ENCODE assay signal across 12 cellular contexts in the genomic region with DNA sequence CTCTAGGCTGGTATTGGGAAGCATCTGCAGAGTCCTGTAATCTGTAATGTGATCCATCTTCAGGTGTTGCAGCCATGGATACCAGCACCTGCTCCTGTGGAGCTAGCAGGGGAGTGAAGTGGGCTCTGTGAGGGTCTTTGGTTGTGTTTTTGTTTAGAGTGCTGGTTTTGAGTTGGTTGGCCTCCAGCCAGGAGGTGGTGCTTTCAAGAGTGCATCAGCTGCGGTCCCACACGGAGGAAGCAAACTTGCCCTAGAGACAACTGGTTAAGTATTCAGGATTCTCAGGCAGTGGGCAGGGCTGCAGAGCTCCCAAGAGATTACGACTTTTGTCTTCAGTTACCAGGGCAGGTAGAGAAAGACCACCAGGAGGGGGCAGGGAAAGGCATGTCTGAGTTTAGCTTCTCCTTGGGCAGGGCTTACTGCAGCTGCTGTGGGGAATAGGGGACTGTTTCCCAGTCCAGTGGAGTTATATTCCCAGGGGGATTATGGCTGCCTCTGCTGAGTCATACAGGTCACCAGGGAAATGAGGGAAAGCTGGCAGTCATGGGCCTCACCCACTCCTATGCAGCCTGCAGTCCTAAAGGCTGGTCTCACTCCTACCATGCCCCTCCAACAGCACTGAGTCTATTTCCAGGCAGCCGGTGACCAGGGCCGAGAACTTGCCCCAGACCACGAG.
DNase-seq lines count a peak whose midpoint lies in the region; ATAC-seq, FAIRE-seq and TF ChIP-seq lines count a peak whose summit lies in the region.
"Had no signal": no experiment of that assay in that cellular context is flagged by ENCODE, and none has a peak within 500 bp of the region (broad histone marks: within the 10 kb centered on the region; RNA-seq: fewer than 3 reads in every experiment).

No MANE protein-coding gene starts in this region.

- no peaks in the 10 kb centered on the region for H4K20me1 ChIP-seq in astrocyte (ENCODE audit: insufficient read depth, low read length)

- TF ChIP-seq POLR2A in vagina (IDR thresholded peaks at IDR 0.05) (no peak), prostate gland (IDR thresholded peaks at IDR 0.05) (no peak)

- H3K4me2 ChIP-seq in astrocyte (ENCODE audit: low read length), result no peak overlapping the region

- peaks cover 2% of the 10 kb centered on the region for H3K4me1 Mint-ChIP-seq in astrocyte (ENCODE audit: low read depth, unreplicated experiment)

- H3K27me3 ChIP-seq in cardiac muscle cell (no peaks in the 10 kb centered on the region), right cardiac atrium (ENCODE audit: control insufficient read depth, insufficient read depth) (no peaks in the 10 kb centered on the region), astrocyte (ENCODE audit: insufficient read depth, low read length) (no peaks in the 10 kb centered on the region), vagina (no peaks in the 10 kb centered on the region), prostate gland (replicated peaks; ENCODE audit: insufficient read depth) (no peaks in the 10 kb centered on the region)
- H3K27me3 ChIP-seq: transverse colon had no signal

- TF ChIP-seq CTCF in cardiac muscle cell (IDR thresholded peaks at IDR 0.05; ENCODE audit: low read depth, low read length) (no peak), astrocyte (IDR thresholded peaks at IDR 0.05; ENCODE audit: insufficient read depth, low read depth, low read length) (no peak), vagina (IDR thresholded peaks at IDR 0.05) (no peak), prostate gland (IDR thresholded peaks at IDR 0.05) (no peak)

- 70% methylated on average over 6 of the region's 6 CpGs for WGBS in right cardiac atrium
- WGBS in prostate gland, result 73% methylated on average over 6 of the region's 6 CpGs

- intact Hi-C loops in right cardiac atrium (cut with DNase I) (no loop called here), vagina (cut with DNase I) (no loop called here), prostate gland (cut with DNase I) (no loop called here)

- H3K4me3 ChIP-seq in cardiac muscle cell (no peak overlapping the region), right cardiac atrium (ENCODE audit: low read length) (no peak overlapping the region), astrocyte (ENCODE audit: insufficient read depth, low read depth, low read length) (no peak overlapping the region), vagina (no peak overlapping the region), prostate gland (no peak overlapping the region)
- H3K4me3 ChIP-seq: transverse colon had no signal

- ATAC-seq in right cardiac atrium, result no peak

- no peaks in the 10 kb centered on the region for H3K79me2 ChIP-seq in astrocyte (ENCODE audit: insufficient read depth, low read length)

- no peak overlapping the region for H3K9ac ChIP-seq in astrocyte (ENCODE audit: low read length)

- peak overlapping the region; percentile 10 for H3K27ac Mint-ChIP-seq in astrocyte (ENCODE audit: unreplicated experiment)

- H3K4me1 ChIP-seq in cardiac muscle cell (ENCODE audit: low read depth) (peaks cover 14% of the 10 kb centered on the region), right cardiac atrium (ENCODE audit: control insufficient read depth, insufficient read depth, low read length) (no peaks in the 10 kb centered on the region), astrocyte (ENCODE audit: insufficient read depth, low read length) (peaks cover 6% of the 10 kb centered on the region), vagina (no peaks in the 10 kb centered on the region), prostate gland (replicated peaks) (no peaks in the 10 kb centered on the region)
- H3K4me1 ChIP-seq: transverse colon had no signal

- peaks cover 13% of the 10 kb centered on the region for H3K27me3 Mint-ChIP-seq in astrocyte (ENCODE audit: low read depth, unreplicated experiment)

- no peak overlapping the region for H2AFZ ChIP-seq in astrocyte (ENCODE audit: low read depth, low read length)

- FAIRE-seq in astrocyte (lab: Jason Lieb, UNC), result no peak

- no peaks in the 10 kb centered on the region for H3K36me3 Mint-ChIP-seq in astrocyte (ENCODE audit: low read depth, unreplicated experiment)

- peak overlapping the region; percentile 68 for H3K27ac ChIP-seq in cardiac muscle cell
- H3K27ac ChIP-seq in right cardiac atrium (ENCODE audit: low read length), result no peak overlapping the region
- no peak overlapping the region for H3K27ac ChIP-seq in astrocyte (ENCODE audit: low read depth, low read length)
- no peak overlapping the region for H3K27ac ChIP-seq in vagina
- H3K27ac ChIP-seq in prostate gland, result no peak overlapping the region
- H3K27ac ChIP-seq: transverse colon had no signal

- DNase-seq in cardiac muscle cell (ENCODE audit: low read depth in 1 of 2, low spot score in 1 of 2) (no peak), right cardiac atrium (no peak), NCI-H2171 (lab: John Stamatoyannopoulos, UW) (peak; percentile 96), astrocyte (ENCODE audit: low read depth) (no peak), vagina (ENCODE audit: extremely low spot score in 2 of 2) (peak; percentile 40 to 49), midbrain (lab: John Stamatoyannopoulos, UW) (no peak), prostate gland (ENCODE audit: low spot score) (no peak)
- no peak for DNase-seq in activated CD4-positive, alpha-beta T cell treated with anti-CD3 and anti-CD28 coated beads, Interleukin-2, amount 50 U/mL, for 48 hours
- DNase-seq: activated effector memory CD4-positive, alpha-beta T cell treated with Interleukin-2 at 50 U/mL for 16 hours; cerebellar nuclear complex; GF-D8; transverse colon had no signal

- no peaks in the 10 kb centered on the region for H3K9me3 ChIP-seq in cardiac muscle cell (ENCODE audit: low read depth)
- no peaks in the 10 kb centered on the region for H3K9me3 ChIP-seq in right cardiac atrium (ENCODE audit: control insufficient read depth, low read length)
- no peaks in the 10 kb centered on the region for H3K9me3 ChIP-seq in astrocyte (ENCODE audit: insufficient read depth, low read depth, low read length)
- H3K9me3 ChIP-seq in vagina, result no peaks in the 10 kb centered on the region
- H3K9me3 ChIP-seq in prostate gland, result no peaks in the 10 kb centered on the region
- H3K9me3 ChIP-seq: transverse colon had no signal

- H3K4me3 Mint-ChIP-seq in astrocyte (ENCODE audit: unreplicated experiment), result no peak overlapping the region

- peaks cover 12% of the 10 kb centered on the region for H3K9me3 Mint-ChIP-seq in astrocyte (ENCODE audit: unreplicated experiment)

- no peaks in the 10 kb centered on the region for H3K36me3 ChIP-seq in cardiac muscle cell
- H3K36me3 ChIP-seq in astrocyte (ENCODE audit: insufficient read depth, low read length), result no peaks in the 10 kb centered on the region
- H3K36me3 ChIP-seq in vagina, result no peaks in the 10 kb centered on the region
- no peaks in the 10 kb centered on the region for H3K36me3 ChIP-seq in prostate gland
- H3K36me3 ChIP-seq: transverse colon had no signal

Comparison
In these comparisons a context has a peak if more than half of its experiments do, and no peak if none do; other contexts are left out.
1. DNase-seq: peak in NCI-H2171 (single experiment) and vagina (2 of 2); none in cardiac muscle cell (0 of 2), right cardiac atrium (0 of 3), astrocyte (single experiment), midbrain (single experiment), activated CD4-positive, alpha-beta T cell treated with anti-CD3 and anti-CD28 coated beads, Interleukin-2, amount 50 U/mL, for 48 hours (0 of 2) and prostate gland (single experiment).